Comparison of ENCODE assay signal across 10 cellular contexts in genomic region chr3:140499114-140499757, GRCh38.
A peak's percentile ranks its signal among the peaks of the same experiment; 100 is the strongest.
DNase-seq lines count a peak whose midpoint lies in the region; ATAC-seq and TF ChIP-seq lines count a peak whose summit lies in the region.
"Had no signal": no experiment of that assay in that cellular context is flagged by ENCODE, and none has a peak within 500 bp of the region (broad histone marks: within the 10 kb centered on the region; RNA-seq: fewer than 3 reads in every experiment).

No MANE protein-coding gene starts in this region.

- H3K9me3 ChIP-seq in sigmoid colon, result no peaks in the 10 kb centered on the region

- no peaks in the 10 kb centered on the region for H3K27me3 ChIP-seq in sigmoid colon

- intact Hi-C loops in sigmoid colon (cut with DNase I), result no loop called here
- intact Hi-C loops in activated CD8-positive, alpha-beta T cell treated with anti-CD3 and anti-CD28 coated beads for 36 hours (cut with micrococcal nuclease), result no loop called here

- no peak overlapping the region for H3K27ac Mint-ChIP-seq in nephron
- H3K27ac Mint-ChIP-seq in activated CD8-positive, alpha-beta T cell treated with anti-CD3 and anti-CD28 coated beads for 36 hours, result no peak overlapping the region

- peaks cover 17% of the 10 kb centered on the region for H3K27me3 Mint-ChIP-seq in nephron (ENCODE audit: low read depth)
- peaks cover 2% of the 10 kb centered on the region for H3K27me3 Mint-ChIP-seq in activated CD8-positive, alpha-beta T cell treated with anti-CD3 and anti-CD28 coated beads for 36 hours

- TF ChIP-seq CTCF in GM12864 (IDR thresholded peaks at IDR 0.05; ENCODE audit: low read depth, low read length, missing control alignments), result peak; percentile 10
- TF ChIP-seq CTCF in nephron (IDR thresholded peaks at IDR 0.05; ENCODE audit: unreplicated experiment in 3 of 3), result peak; percentile 49 to 66 (median 61)
- TF ChIP-seq CTCF in sigmoid colon (IDR thresholded peaks at IDR 0.05), result peak in 1 of 4 experiments; percentile 17
- TF ChIP-seq CTCF in activated CD8-positive, alpha-beta T cell treated with anti-CD3 and anti-CD28 coated beads for 36 hours (IDR thresholded peaks at IDR 0.05), result no peak

- H3K9me3 Mint-ChIP-seq in nephron, result no peaks in the 10 kb centered on the region
- no peaks in the 10 kb centered on the region for H3K9me3 Mint-ChIP-seq in activated CD8-positive, alpha-beta T cell treated with anti-CD3 and anti-CD28 coated beads for 36 hours

- no peak overlapping the region for H3K27ac ChIP-seq in sigmoid colon
- H3K27ac ChIP-seq: HL-60 had no signal

- ATAC-seq in activated CD8-positive, alpha-beta T cell treated with anti-CD3 and anti-CD28 coated beads for 36 hours, result no peak

- H3K4me3 ChIP-seq in GM12864 (ENCODE audit: low read depth, low read length) (no peak overlapping the region), sigmoid colon (no peak overlapping the region)

- WGBS in sigmoid colon, 2 donors, result 24 to 35% methylated on average over 1 of the region's 1 CpG

- CTCF ChIA-PET in activated CD8-positive, alpha-beta T cell treated with anti-CD3 and anti-CD28 coated beads for 36 hours (lab: Charles Lee), result interaction anchor here (1.2 kb wide), 1 partner anchor 1072 kb away, joined by 3 read pairs; no protein-coding TSS in a partner anchor

- no peak for TF ChIP-seq POLR2A in sigmoid colon (IDR thresholded peaks at IDR 0.05)

- no peak overlapping the region for H3K4me3 Mint-ChIP-seq in nephron
- H3K4me3 Mint-ChIP-seq in activated CD8-positive, alpha-beta T cell treated with anti-CD3 and anti-CD28 coated beads for 36 hours, result no peak overlapping the region

- no peaks in the 10 kb centered on the region for H3K4me1 ChIP-seq in sigmoid colon

- DNase-seq in GM12864 (ENCODE audit: low read depth) (no peak), NCI-H2227 treated with DMSO at 0.1 percent for 48 hours (lab: John Stamatoyannopoulos, UW) (peak; percentile 23), cerebellum (ENCODE audit: low spot score) (peak; percentile 5), NCI-H774 (lab: John Stamatoyannopoulos, UW) (no peak), sigmoid colon (no peak)
- DNase-seq in activated CD4-positive, alpha-beta T cell treated with anti-CD3 and anti-CD28 coated beads for 1 hour, result no peak
- DNase-seq in activated CD8-positive, alpha-beta T cell treated with anti-CD3 and anti-CD28 coated beads for 36 hours, result no peak
- DNase-seq: small intestine had no signal

- no peak for TF ChIP-seq EP300 in sigmoid colon (IDR thresholded peaks at IDR 0.05)

- no peaks in the 10 kb centered on the region for H3K36me3 ChIP-seq in sigmoid colon

- H3K4me1 Mint-ChIP-seq in nephron, result peaks cover 9% of the 10 kb centered on the region
- no peaks in the 10 kb centered on the region for H3K4me1 Mint-ChIP-seq in activated CD8-positive, alpha-beta T cell treated with anti-CD3 and anti-CD28 coated beads for 36 hours (ENCODE audit: low read depth)

- H3K36me3 Mint-ChIP-seq in nephron (ENCODE audit: low read depth), result no peaks in the 10 kb centered on the region
- H3K36me3 Mint-ChIP-seq in activated CD8-positive, alpha-beta T cell treated with anti-CD3 and anti-CD28 coated beads for 36 hours (ENCODE audit: low read depth), result no peaks in the 10 kb centered on the region

- POLR2A ChIA-PET in activated CD8-positive, alpha-beta T cell treated with anti-CD3 and anti-CD28 coated beads for 36 hours (lab: Charles Lee), result no interaction called here

Comparison
In these comparisons a context has a peak if more than half of its experiments do, and no peak if none do; other contexts are left out.
1. DNase-seq: peak in NCI-H2227 treated with DMSO at 0.1 percent for 48 hours (single experiment) and cerebellum (single experiment); none in GM12864 (single experiment), activated CD4-positive, alpha-beta T cell treated with anti-CD3 and anti-CD28 coated beads for 1 hour (single experiment), NCI-H774 (single experiment), sigmoid colon (single experiment) and activated CD8-positive, alpha-beta T cell treated with anti-CD3 and anti-CD28 coated beads for 36 hours (single experiment).